ENCODE assay signal across 8 cellular contexts in genomic region chr7:86939197-86939814, GRCh38.
DNase-seq lines count a peak whose midpoint lies in the region; ATAC-seq, FAIRE-seq and TF ChIP-seq lines count a peak whose summit lies in the region.

No MANE protein-coding gene starts in this region.

- TF ChIP-seq CTCF in GM06990 (IDR thresholded peaks at IDR 0.05; ENCODE audit: insufficient read depth, low read length, poor library complexity, severe bottlenecking): peak; percentile 53

- no peak overlapping the region for H3K4me3 ChIP-seq in GM06990 (replicated peaks; ENCODE audit: low read depth, low read length)

- no peaks in the 10 kb centered on the region for H3K27me3 Mint-ChIP-seq in effector memory CD8-positive, alpha-beta T cell

- no peaks in the 10 kb centered on the region for H3K9me3 Mint-ChIP-seq in effector memory CD8-positive, alpha-beta T cell

- H3K36me3 ChIP-seq in GM06990 (ENCODE audit: control insufficient read depth, insufficient read depth, low read length): no peaks in the 10 kb centered on the region

- ATAC-seq in HG02588 (IDR thresholded peaks at IDR 0.05; ENCODE audit: unreplicated experiment): peak; percentile 66
- peak; percentile 46 for ATAC-seq in effector memory CD8-positive, alpha-beta T cell (replicated peaks)

- no peak overlapping the region for H3K4me3 Mint-ChIP-seq in effector memory CD8-positive, alpha-beta T cell

- no peak for FAIRE-seq in HTR-8/SVneo (lab: Jason Lieb, UNC)

- peaks cover 0 to 1% of the 10 kb centered on the region in 2 donors for H3K4me1 Mint-ChIP-seq in effector memory CD8-positive, alpha-beta T cell (ENCODE audit: low read depth in 2 of 2)

- H3K36me3 Mint-ChIP-seq in effector memory CD8-positive, alpha-beta T cell (ENCODE audit: insufficient read depth): peaks cover 7% of the 10 kb centered on the region

- no peaks in the 10 kb centered on the region for H3K27me3 ChIP-seq in GM06990 (replicated peaks; ENCODE audit: control insufficient read depth, insufficient read depth, low read length)

- no peak overlapping the region for H3K27ac Mint-ChIP-seq in effector memory CD8-positive, alpha-beta T cell

- DNase-seq in ACHN: peak; percentile 86
- peak; percentile 52 for DNase-seq in GM06990 (ENCODE audit: extremely low read depth, insufficient read length)
- DNase-seq in NCI-H146 (lab: John Stamatoyannopoulos, UW): peak; percentile 68
- peak; percentile 35 for DNase-seq in T follicular helper cell (ENCODE audit: low read depth)
- peak; percentile 31 to 38 (median 35) for DNase-seq in effector memory CD8-positive, alpha-beta T cell
- peak; percentile 68 for DNase-seq in middle frontal gyrus (ENCODE audit: extremely low spot score, low spot score)
- no peak for DNase-seq in HTR-8/SVneo (ENCODE audit: insufficient read length, low spot score)

- in situ Hi-C loops in ACHN (cut with HindIII; ENCODE audit: low pct_ligation_motif_present, low pct_unique_long_range_greater_than_20kb, low sequenced_read_pairs): loop anchor here (25.0 kb wide), 1 partner anchor 223 kb away; the partner anchor contains the start of gene DMTF1
